In the genomic region with DNA sequence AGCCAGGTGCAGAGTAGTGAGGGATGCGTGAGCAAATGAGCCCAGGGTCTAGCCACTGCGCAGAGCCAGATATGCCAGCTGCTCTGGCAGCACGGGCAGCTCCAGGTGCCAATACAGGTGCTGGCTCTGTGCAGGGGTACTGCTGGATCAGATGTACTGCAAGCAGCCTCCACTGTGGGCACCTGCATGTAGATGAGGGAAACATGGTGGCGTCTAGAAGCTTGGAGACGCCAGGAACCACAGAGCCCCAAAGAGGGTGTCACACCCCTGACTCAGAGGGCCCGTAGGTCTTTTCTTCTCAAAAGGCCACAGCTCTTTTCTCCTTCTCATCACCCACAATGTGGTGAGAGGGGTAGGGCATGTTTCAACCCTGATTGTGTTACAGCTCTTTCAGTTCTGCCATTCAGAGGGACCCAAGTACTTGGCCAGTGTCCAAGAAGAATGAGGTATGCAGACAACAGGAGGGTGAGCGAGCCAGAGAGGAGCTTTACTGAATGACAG, we compare ENCODE assay signal across 12 cellular contexts.
A peak's percentile ranks its signal among the peaks of the same experiment; 100 is the strongest.
DNase-seq lines count a peak whose midpoint lies in the region; ATAC-seq, FAIRE-seq and TF ChIP-seq lines count a peak whose summit lies in the region.
"Had no signal": no experiment of that assay in that cellular context is flagged by ENCODE, and none has a peak within 500 bp of the region (broad histone marks: within the 10 kb centered on the region; RNA-seq: fewer than 3 reads in every experiment).

No MANE protein-coding gene starts in this region.

- H3K9me3 Mint-ChIP-seq in HFFc6, result no peaks in the 10 kb centered on the region
- H3K9me3 Mint-ChIP-seq: endodermal cell had no signal

- no peaks in the 10 kb centered on the region for H3K36me3 Mint-ChIP-seq in HFFc6 (ENCODE audit: low read depth)

- no peaks in the 10 kb centered on the region for H3K36me3 ChIP-seq in kidney (ENCODE audit: control insufficient read depth in 1 of 2, insufficient read depth in 2 of 2, low read length in 2 of 2)

- H3K9me3 ChIP-seq in kidney (ENCODE audit: control insufficient read depth in 1 of 2, low read length in 2 of 2), result no peaks in the 10 kb centered on the region

- no peak overlapping the region for H3K4me3 ChIP-seq in kidney (ENCODE audit: low read length in 2 of 2)

- peaks cover 61% of the 10 kb centered on the region for H3K4me1 Mint-ChIP-seq in HFFc6 (ENCODE audit: low read depth)
- H3K4me1 Mint-ChIP-seq: endodermal cell had no signal

- no peaks in the 10 kb centered on the region for H3K4me1 ChIP-seq in kidney (ENCODE audit: control insufficient read depth in 1 of 2, insufficient read depth in 1 of 2, low read depth in 1 of 2, low read length in 2 of 2)

- peak in 2 of 3 experiments; percentile 11 to 63 for DNase-seq in NCI-H1417 (lab: John Stamatoyannopoulos, UW)
- DNase-seq in NCI-H1417 treated with DMSO at 0.1 percent for 48 hours (lab: John Stamatoyannopoulos, UW), result no peak
- peak; percentile 32 for DNase-seq in HT1080 (ENCODE audit: low read depth)
- DNase-seq in NCI-H69 (lab: John Stamatoyannopoulos, UW), result peak; percentile 81
- DNase-seq in kidney, result peak; percentile 54
- DNase-seq in HFFc6, result no peak
- DNase-seq in frontal cortex (ENCODE audit: low spot score in 2 of 2), result no peak
- DNase-seq: endodermal cell, NCI-H2227 treated with DMSO at 0.1 percent for 48 hours had no signal

- H3K27ac Mint-ChIP-seq in HFFc6, result no peak overlapping the region; the same call in 1 of the 2 replicates
- H3K27ac Mint-ChIP-seq: endodermal cell had no signal

- H3K27me3 Mint-ChIP-seq in HFFc6 (ENCODE audit: insufficient read depth), result no peaks in the 10 kb centered on the region

- no peak overlapping the region for H3K27ac ChIP-seq in kidney (ENCODE audit: low read depth in 2 of 2, low read length in 2 of 2)
- H3K27ac ChIP-seq: 22Rv1 had no signal

- no peak overlapping the region for H3K9ac ChIP-seq in kidney (ENCODE audit: low read length in 2 of 2)

- no peak for TF ChIP-seq CTCF in kidney (IDR thresholded peaks at IDR 0.05; ENCODE audit: borderline replicate concordance, extremely low read depth, insufficient read depth)
- no peak for TF ChIP-seq CTCF in HFFc6 (IDR thresholded peaks at IDR 0.05)

- ATAC-seq in GM18520 (IDR thresholded peaks at IDR 0.05; ENCODE audit: unreplicated experiment), result no peak
- ATAC-seq: sciatic nerve had no signal

- H3K4me3 Mint-ChIP-seq in HFFc6, result no peak overlapping the region; the same call in 1 of the 2 replicates
- H3K4me3 Mint-ChIP-seq: endodermal cell had no signal

- FAIRE-seq in kidney (lab: Jason Lieb, UNC), result no peak
- FAIRE-seq in frontal cortex (lab: Jason Lieb, UNC), result no peak

- intact Hi-C loops in kidney (cut with DNase I), result no loop called here

Comparison
In these comparisons a context has a peak if more than half of its experiments do, and no peak if none do; other contexts are left out.
1. DNase-seq: peak in NCI-H1417 (2 of 3), HT1080 (single experiment), NCI-H69 (single experiment) and kidney (single experiment); none in NCI-H1417 treated with DMSO at 0.1 percent for 48 hours (single experiment), HFFc6 (single experiment) and frontal cortex (0 of 2).